Comparison of ENCODE assay signal across 20 cellular contexts in genomic region chr20:600736-601135, GRCh38. TPM values are rescaled to one million over a fixed set of nuclear protein-coding genes. Genes with fewer than 3 reads are reported as not detected.
"Had no signal": no experiment of that assay in that cellular context is flagged by ENCODE, and none has a peak within 500 bp of the region (broad histone marks: within the 10 kb centered on the region; RNA-seq: fewer than 3 reads in every experiment).

No MANE protein-coding gene starts in this region.

- H3K4me3 ChIP-seq: MG63 had no signal

- H3K36me3 ChIP-seq: MG63 had no signal

- FAIRE-seq: HTR-8/SVneo, RCC 7860 had no signal

- DNase-seq: Karpas-422, KG1, MG63, NCI-H1092, NCI-H1436, NCI-H187, NCI-H2029 treated with DMSO at 0.1 percent for 48 hours, NCI-H2171 treated with DMSO at 0.1 percent for 48 hours, NCI-H524 treated with DMSO at 0.1 percent for 48 hours, NCI-H69, NCI-H774, RPMI8226, SHP77, SK-N-SH had no signal

- H3K9me3 ChIP-seq: MG63, SK-N-SH had no signal

- H3K4me2 ChIP-seq: SK-N-SH had no signal

- H3K27ac ChIP-seq: HL-60 had no signal

- H3K9ac ChIP-seq: SK-N-SH had no signal

- H3K27me3 ChIP-seq: MG63 had no signal

RNA-seq across cellular contexts. Expression of gene TCF15, which starts 9.4 kb away (rescaled TPM):
- total RNA-seq: NCI-H460, SK-MEL-5 had no signal
- polyA plus RNA-seq: IgD-negative memory B cell, SK-N-SH had no signal
